ENCODE assay signal across 8 cellular contexts in genomic region chr7:73519867-73520672, GRCh38. TPM values are rescaled to one million over a fixed set of nuclear protein-coding genes. Genes with fewer than 3 reads are reported as not detected.
DNase-seq lines count a peak whose midpoint lies in the region; ATAC-seq, FAIRE-seq and TF ChIP-seq lines count a peak whose summit lies in the region.

No MANE protein-coding gene starts in this region.

- H3K27me3 Mint-ChIP-seq in H9 (ENCODE audit: low read depth): no peaks in the 10 kb centered on the region
- H3K27me3 Mint-ChIP-seq in T-helper 17 cell: no peaks in the 10 kb centered on the region
- H3K27me3 Mint-ChIP-seq in neural progenitor cell (ENCODE audit: insufficient read depth, low read depth): peaks cover 4% of the 10 kb centered on the region

- TF ChIP-seq CTCF in H9 (conservative IDR thresholded peaks at IDR 0.05) (no peak), H1 (IDR thresholded peaks at IDR 0.05; ENCODE audit: control extremely low read depth in 1 of 3, insufficient read depth in 1 of 3, low read depth in 1 of 3, low read length in 3 of 3) (no peak), neural progenitor cell (IDR thresholded peaks at IDR 0.05) (no peak)

- H2BK120ac ChIP-seq in H9 (ENCODE audit: low read depth, low read length, poor library complexity, severe bottlenecking): no peak overlapping the region
- H2BK120ac ChIP-seq in H1 (replicated peaks; ENCODE audit: low read depth, low read length): no peak overlapping the region

- no peak overlapping the region for H3K56ac ChIP-seq in H9 (ENCODE audit: insufficient read length, low read depth, low read length)
- H3K56ac ChIP-seq in H1 (replicated peaks; ENCODE audit: insufficient read length, low read depth, low read length): no peak overlapping the region

- WGBS in H9 (ENCODE audit: extremely low coverage, insufficient read length, low lambda C conversion rate): no CpG with 5 or more reads among the region's 18 CpGs
- 83% methylated on average over 17 of the region's 18 CpGs; no CpG with 5 or more reads in 1 of the 2 experiments for WGBS in H1 (ENCODE audit: extremely low coverage in 1 of 2, insufficient coverage in 1 of 2, insufficient read length in 1 of 2, insufficient replicate concordance in 2 of 2, low coverage in 1 of 2, low lambda C conversion rate in 2 of 2, missing lambda C conversion rate in 1 of 2), 2 experiments

- H4K91ac ChIP-seq in H9 (ENCODE audit: insufficient read length, low read depth, low read length): no peak overlapping the region
- H4K91ac ChIP-seq in H1 (replicated peaks; ENCODE audit: insufficient read length, low read length): no peak overlapping the region

- H3K27ac ChIP-seq in H9 (ENCODE audit: insufficient read length, low read depth, low read length) (no peak overlapping the region), H1 (ENCODE audit: low read depth, low read length) (0 out of 2 replicates have a peak overlapping the region, but pooled peaks have one; percentile 1), neural progenitor cell (no peak overlapping the region)

- H3K79me2 ChIP-seq in H9 (ENCODE audit: insufficient read depth, low read length) (peaks cover 51% of the 10 kb centered on the region), H1 (ENCODE audit: control insufficient read depth in 1 of 2, insufficient read depth in 2 of 2, low read length in 2 of 2) (peaks cover 51 to 65% of the 10 kb centered on the region in 2 experiments), neural progenitor cell (ENCODE audit: low read depth) (peaks cover 77% of the 10 kb centered on the region)

- H3K9me3 Mint-ChIP-seq in H9: no peaks in the 10 kb centered on the region; a peak in 1 of 5 replicates
- no peaks in the 10 kb centered on the region for H3K9me3 Mint-ChIP-seq in neural progenitor cell

- no peak for TF ChIP-seq RAD21 in H1 (IDR thresholded peaks at IDR 0.05 in 1 of 2, conservative IDR thresholded peaks at IDR 0.05 in 1 of 2; ENCODE audit: low read depth in 2 of 2, low read length in 2 of 2)

- no peak overlapping the region for H4K5ac ChIP-seq in H9 (ENCODE audit: insufficient read length, low read depth, low read length)
- H4K5ac ChIP-seq in H1 (ENCODE audit: insufficient read length, low read depth, low read length): no peak overlapping the region

- H3K4me1 ChIP-seq in H9 (ENCODE audit: insufficient read depth, low read length) (no peaks in the 10 kb centered on the region), H1 (replicated peaks in 1 of 4; ENCODE audit: control insufficient read depth in 3 of 4, insufficient read depth in 4 of 4, low read length in 3 of 4) (peaks cover 0 to 5% (median 2%) of the 10 kb centered on the region in 4 experiments; a peak in 2 of 7 replicates), neural progenitor cell (peaks cover 16% of the 10 kb centered on the region)

- no peak for TF ChIP-seq EP300 in H1 (IDR thresholded peaks at IDR 0.05; ENCODE audit: borderline replicate concordance in 1 of 2, low read depth in 2 of 2, low read length in 2 of 2)

- H4K8ac ChIP-seq in H9 (replicated peaks; ENCODE audit: insufficient read length, low read depth, low read length): no peak overlapping the region
- H4K8ac ChIP-seq in H1 (ENCODE audit: extremely low read depth, insufficient read depth, low read length): no peak overlapping the region

- no peak overlapping the region for H2BK12ac ChIP-seq in H9 (ENCODE audit: insufficient read length, low read depth, low read length)
- no peak overlapping the region for H2BK12ac ChIP-seq in H1 (ENCODE audit: low read depth, low read length)

- CTCF ChIA-PET in H1 (lab: Charles Lee; ENCODE audit: partially characterized antibody): interaction anchor here (0.6 to 2.3 kb wide), 3 partner anchors 56 to 205 kb away, joined by 3 to 7 read pairs (median 3); no protein-coding TSS in a partner anchor

- H3K23me2 ChIP-seq in H9 (ENCODE audit: insufficient read length, low read depth, low read length, poor library complexity, severe bottlenecking) (peaks cover 14% of the 10 kb centered on the region), H1 (ENCODE audit: low read depth, low read length) (peaks cover 6% of the 10 kb centered on the region)

- no peaks in the 10 kb centered on the region for H3K9me3 ChIP-seq in H9 (ENCODE audit: control insufficient read depth, low read depth, low read length)
- no peaks in the 10 kb centered on the region for H3K9me3 ChIP-seq in T-helper 17 cell (ENCODE audit: control insufficient read depth, low read length, poor library complexity, severe bottlenecking)
- no peaks in the 10 kb centered on the region for H3K9me3 ChIP-seq in H1 (ENCODE audit: insufficient read depth in 2 of 2, low read depth in 1 of 2, low read length in 1 of 2)
- no peaks in the 10 kb centered on the region for H3K9me3 ChIP-seq in neural progenitor cell (ENCODE audit: low read depth)

- H2AFZ ChIP-seq in H9 (ENCODE audit: low read length) (no peak overlapping the region), H1 (ENCODE audit: low read length) (no peak overlapping the region), neural progenitor cell (replicated peaks) (no peak overlapping the region)

- no peak overlapping the region for H3T11ph ChIP-seq in H9 (ENCODE audit: low read length)

- H3K4me1 Mint-ChIP-seq in H9: peaks cover 27 to 31% of the 10 kb centered on the region in 2 experiments
- H3K4me1 Mint-ChIP-seq in T-helper 17 cell: peaks cover 47% of the 10 kb centered on the region
- peaks cover 30% of the 10 kb centered on the region for H3K4me1 Mint-ChIP-seq in neural progenitor cell

- DNase-seq in H9 (no peak), T-helper 17 cell (peak in 1 of 3 donors; percentile 12), H1 (ENCODE audit: low read depth in 1 of 2, low spot score in 2 of 2) (no peak), neural progenitor cell (ENCODE audit: low spot score) (peak; percentile 24), NCI-H1105 treated with DMSO at 0.1 percent for 48 hours (lab: John Stamatoyannopoulos, UW) (no peak), cortex of kidney (lab: John Stamatoyannopoulos, UW) (no peak), LoVo (ENCODE audit: low spot score) (no peak)

- H3K27ac Mint-ChIP-seq in H9 (peak overlapping the region; percentile 25 to 89 (median 49); a peak in 6 of 7 replicates), T-helper 17 cell (peak overlapping the region; percentile 94), neural progenitor cell (peak overlapping the region; percentile 66)

- no peak overlapping the region for H3K18ac ChIP-seq in H9 (ENCODE audit: insufficient read length, low read depth, low read length)
- no peak overlapping the region for H3K18ac ChIP-seq in H1 (ENCODE audit: extremely low read depth, low read length)

- POLR2A ChIA-PET in H1 (lab: Charles Lee; ENCODE audit: partially characterized antibody): interaction anchor here (1.0 to 6.0 kb wide), 14 partner anchors 7 to 156 kb away, joined by 3 to 55 read pairs (median 4); partner anchors contain the start of gene TBL2

- H2AK5ac ChIP-seq in H9 (ENCODE audit: insufficient read length, low read length): no peak overlapping the region
- no peak overlapping the region for H2AK5ac ChIP-seq in H1 (ENCODE audit: low read depth, low read length)

- ATAC-seq in T-helper 17 cell (no peak), HG03108 (IDR thresholded peaks at IDR 0.05; ENCODE audit: unreplicated experiment) (no peak)

- H3K9ac ChIP-seq in H9 (ENCODE audit: extremely low read depth, insufficient read length, low read length) (peak overlapping the region; percentile 57), H1 (replicated peaks in 1 of 4; ENCODE audit: extremely low read depth in 1 of 4, low read depth in 3 of 4, low read length in 3 of 4) (peak overlapping the region in 2 of 4 experiments; percentile 34 to 93; a peak in 1 of 7 replicates), neural progenitor cell (peak overlapping the region; percentile 95)

- no peak overlapping the region for H2BK5ac ChIP-seq in H9 (ENCODE audit: insufficient read length, low read length)
- no peak overlapping the region for H2BK5ac ChIP-seq in H1 (ENCODE audit: low read depth, low read length)

- H3K14ac ChIP-seq in H9 (ENCODE audit: insufficient read depth, low read length) (no peak overlapping the region), H1 (ENCODE audit: insufficient read length) (no peak overlapping the region)

- H3K36me3 ChIP-seq in H1 (ENCODE audit: control insufficient read depth in 2 of 4, insufficient read depth in 4 of 4, low read length in 3 of 4): peaks cover 2 to 42% (median 15%) of the 10 kb centered on the region in 4 experiments; a peak in 6 of 8 replicates
- peaks cover 13% of the 10 kb centered on the region for H3K36me3 ChIP-seq in neural progenitor cell

- H3K79me1 ChIP-seq in H9 (ENCODE audit: insufficient read depth, low read depth, low read length, poor library complexity, severe bottlenecking): peaks cover 5% of the 10 kb centered on the region
- peaks cover 6% of the 10 kb centered on the region; the same call in 1 of the 2 replicates for H3K79me1 ChIP-seq in H1 (ENCODE audit: low read depth, low read length)

- H2BK20ac ChIP-seq in H9 (ENCODE audit: low read depth, low read length, poor library complexity, severe bottlenecking): no peak overlapping the region
- no peak overlapping the region for H2BK20ac ChIP-seq in H1 (ENCODE audit: low read length)

- no peak overlapping the region for H2BK15ac ChIP-seq in H9 (ENCODE audit: low read depth, low read length)
- H2BK15ac ChIP-seq in H1 (ENCODE audit: low read length): no peak overlapping the region

- H3K4me3 Mint-ChIP-seq in H9 (peak overlapping the region; percentile 91), T-helper 17 cell (peak overlapping the region; percentile 89), neural progenitor cell (peak overlapping the region; percentile 92)

- no peak overlapping the region for H3K23ac ChIP-seq in H9 (ENCODE audit: insufficient read length, low read depth, low read length)
- H3K23ac ChIP-seq in H1 (ENCODE audit: insufficient read length): no peak overlapping the region

- H3F3A ChIP-seq in neural progenitor cell (ENCODE audit: low read depth): peaks cover 31% of the 10 kb centered on the region

- no peak overlapping the region for H3K4ac ChIP-seq in H9 (ENCODE audit: low read depth, low read length)
- no peak overlapping the region for H3K4ac ChIP-seq in H1 (replicated peaks; ENCODE audit: insufficient read length, low read depth, low read length)

- TF ChIP-seq POLR2A in H1 (IDR thresholded peaks at IDR 0.05; ENCODE audit: control extremely low read depth in 1 of 2, low read depth in 2 of 2, low read length in 2 of 2): no peak

- FAIRE-seq in H1 (lab: Jason Lieb, UNC): no peak

- H3K36me3 Mint-ChIP-seq in H9 (ENCODE audit: insufficient read depth in 1 of 3, low read depth in 3 of 3) (peaks cover 27 to 52% (median 49%) of the 10 kb centered on the region in 3 experiments), T-helper 17 cell (ENCODE audit: low read depth) (peaks cover 4% of the 10 kb centered on the region), neural progenitor cell (peaks cover 31% of the 10 kb centered on the region)

- peak overlapping the region; percentile 94 for H3K4me2 ChIP-seq in H9 (ENCODE audit: insufficient read depth, insufficient read length, low read length)
- peak overlapping the region; percentile 65 to 69 for H3K4me2 ChIP-seq in H1 (ENCODE audit: insufficient read depth in 1 of 2, low read depth in 2 of 2, low read length in 2 of 2)
- H3K4me2 ChIP-seq in neural progenitor cell: peak overlapping the region; percentile 91

- no peaks in the 10 kb centered on the region for H3K27me3 ChIP-seq in H9 (ENCODE audit: insufficient read depth, low read length)
- no peaks in the 10 kb centered on the region for H3K27me3 ChIP-seq in H1 (replicated peaks in 1 of 4; ENCODE audit: control insufficient read depth in 3 of 4, extremely low read depth in 1 of 4, insufficient read depth in 3 of 4, low read length in 3 of 4)
- H3K27me3 ChIP-seq in neural progenitor cell: no peaks in the 10 kb centered on the region

- peak overlapping the region; percentile 79 to 91 (median 82); a peak in 7 of 8 replicates for H3K4me3 ChIP-seq in H1 (ENCODE audit: extremely low read depth in 1 of 4, insufficient read depth in 2 of 4, low read depth in 3 of 4, low read length in 4 of 4)
- peak overlapping the region; percentile 99 for H3K4me3 ChIP-seq in neural progenitor cell

- H4K20me1 ChIP-seq in H9 (ENCODE audit: control insufficient read depth, insufficient read depth, insufficient read length) (no peaks in the 10 kb centered on the region), H1 (replicated peaks in 1 of 2; ENCODE audit: control insufficient read depth in 1 of 2, insufficient read depth in 2 of 2, low read length in 2 of 2) (peaks cover 10 to 17% of the 10 kb centered on the region in 2 experiments), neural progenitor cell (ENCODE audit: low read depth) (peaks cover 60% of the 10 kb centered on the region)

RNA-seq across cellular contexts. Expression of gene BAZ1B, which starts 2.0 kb away (rescaled TPM):
- total RNA-seq in H9 (2021) (95.7 and 96.4 TPM in 2 replicates), T-helper 17 cell (10 to 100 TPM; 51.2 to 52.6 TPM), neural progenitor cell (ENCODE audit: low replicate concordance) (69.3 and 85.8 TPM in 2 replicates)
- total RNA-seq in H1 (2021; fragmentation: NEBNext Ultra II Directional; extraction: Animal tissue kit (Norgen Biotek cat#: 25700)): 83.6 and 86.8 TPM in 2 replicates
- 14.8 and 21.0 TPM in 2 replicates for polyA plus RNA-seq in H1 (2011; rRNA removed)
- polyA plus RNA-seq in H1 (2011; cell fraction: cytosol; rRNA removed): 24.6 TPM
- polyA plus RNA-seq in H1 (2011; cell fraction: nucleus; rRNA removed): 28.1 TPM
- 47.8 to 66.9 TPM (median 55.8 TPM) in 4 replicates for polyA plus RNA-seq in H1 (2012, experiment 1 of 2)
- 4.4 TPM for polyA plus RNA-seq in H1 (2012, experiment 2 of 2)
- polyA plus RNA-seq in H1 (2013, experiment 1 of 2): 38.4 TPM
- polyA plus RNA-seq in H1 (2013, experiment 2 of 2): 37.6 TPM
- polyA minus RNA-seq in H1 (2011; rRNA and poly(A)+ RNA removed): 43.7 and 44.8 TPM in 2 replicates
- 37.3 TPM for polyA minus RNA-seq in H1 (2011; cell fraction: cytosol; rRNA and poly(A)+ RNA removed)
- polyA minus RNA-seq in H1 (2011; cell fraction: nucleus; rRNA and poly(A)+ RNA removed): 43.8 TPM

RNA-seq across cellular contexts. Expression of gene BCL7B, which starts 37.4 kb away (rescaled TPM):
- 46.4 and 48.9 TPM in 2 replicates for total RNA-seq in H9 (2021)
- total RNA-seq in T-helper 17 cell: 100 to 1,000 TPM; 112 to 116 TPM
- 24.9 and 32.3 TPM in 2 replicates for total RNA-seq in H1 (2021; fragmentation: NEBNext Ultra II Directional; extraction: Animal tissue kit (Norgen Biotek cat#: 25700))
- 42.1 and 44.6 TPM in 2 replicates for polyA plus RNA-seq in H1 (2011; rRNA removed)
- 34.9 TPM for polyA plus RNA-seq in H1 (2011; cell fraction: cytosol; rRNA removed)
- 30.7 TPM for polyA plus RNA-seq in H1 (2011; cell fraction: nucleus; rRNA removed)
- polyA plus RNA-seq in H1 (2012, experiment 1 of 2): 27.5 to 31.0 TPM (median 28.8 TPM) in 4 replicates
- 29.3 TPM for polyA plus RNA-seq in H1 (2012, experiment 2 of 2)
- polyA plus RNA-seq in H1 (2013, experiment 1 of 2): 32.4 TPM
- polyA plus RNA-seq in H1 (2013, experiment 2 of 2): 32.1 TPM
- polyA minus RNA-seq in H1 (2011; rRNA and poly(A)+ RNA removed): 17.2 and 26.8 TPM in 2 replicates
- 25.9 TPM for polyA minus RNA-seq in H1 (2011; cell fraction: cytosol; rRNA and poly(A)+ RNA removed)
- 15.4 TPM for polyA minus RNA-seq in H1 (2011; cell fraction: nucleus; rRNA and poly(A)+ RNA removed)
- 10.4 and 29.9 TPM in 2 replicates for total RNA-seq in neural progenitor cell (ENCODE audit: low replicate concordance)

RNA-seq across cellular contexts. Expression of gene TBL2, which starts 58.3 kb away (rescaled TPM):
- total RNA-seq in H9 (2021): 24.9 and 26.7 TPM in 2 replicates
- total RNA-seq in T-helper 17 cell: 10 to 100 TPM; 15.3 to 22.9 TPM
- total RNA-seq in H1 (2021; fragmentation: NEBNext Ultra II Directional; extraction: Animal tissue kit (Norgen Biotek cat#: 25700)): 22.5 and 25.8 TPM in 2 replicates
- 29.7 and 36.7 TPM in 2 replicates for polyA plus RNA-seq in H1 (2011; rRNA removed)
- 27.6 TPM for polyA plus RNA-seq in H1 (2011; cell fraction: cytosol; rRNA removed)
- 40.4 TPM for polyA plus RNA-seq in H1 (2011; cell fraction: nucleus; rRNA removed)
- polyA plus RNA-seq in H1 (2012, experiment 1 of 2): 15.7 to 25.2 TPM (median 24.4 TPM) in 4 replicates
- 15.7 TPM for polyA plus RNA-seq in H1 (2012, experiment 2 of 2)
- polyA plus RNA-seq in H1 (2013, experiment 1 of 2): 18.6 TPM
- polyA plus RNA-seq in H1 (2013, experiment 2 of 2): 21.0 TPM
- polyA minus RNA-seq in H1 (2011; rRNA and poly(A)+ RNA removed): 39.7 and 70.8 TPM in 2 replicates
- polyA minus RNA-seq in H1 (2011; cell fraction: cytosol; rRNA and poly(A)+ RNA removed): 38.4 TPM
- 23.6 TPM for polyA minus RNA-seq in H1 (2011; cell fraction: nucleus; rRNA and poly(A)+ RNA removed)
- 29.0 and 50.4 TPM in 2 replicates for total RNA-seq in neural progenitor cell (ENCODE audit: low replicate concordance)
